Comparison of ENCODE assay signal across 12 cellular contexts in genomic region chr3:193910886-193911738, GRCh38.
DNase-seq lines count a peak whose midpoint lies in the region; ATAC-seq, FAIRE-seq and TF ChIP-seq lines count a peak whose summit lies in the region.
"Had no signal": no experiment of that assay in that cellular context is flagged by ENCODE, and none has a peak within 500 bp of the region (broad histone marks: within the 10 kb centered on the region; RNA-seq: fewer than 3 reads in every experiment).

No MANE protein-coding gene starts in this region.

- no peak overlapping the region for H3K27ac ChIP-seq in kidney (ENCODE audit: low read depth in 2 of 2, low read length in 2 of 2)
- H3K27ac ChIP-seq in upper lobe of right lung: no peak overlapping the region
- H3K27ac ChIP-seq in caudate nucleus (ENCODE audit: low read depth, low read length): no peak overlapping the region
- H3K27ac ChIP-seq: gastrocnemius medialis had no signal

- no peak for FAIRE-seq in kidney (lab: Jason Lieb, UNC)
- FAIRE-seq: GM19239, TTC549 had no signal

- ATAC-seq in left cardiac atrium (peak; percentile 54 to 64), upper lobe of right lung (peak; percentile 79)

- no peak for TF ChIP-seq CTCF in kidney (IDR thresholded peaks at IDR 0.05; ENCODE audit: borderline replicate concordance, extremely low read depth, insufficient read depth)
- TF ChIP-seq CTCF in upper lobe of right lung (IDR thresholded peaks at IDR 0.05): no peak

- H3K4me1 ChIP-seq in kidney (ENCODE audit: control insufficient read depth in 1 of 2, insufficient read depth in 1 of 2, low read depth in 1 of 2, low read length in 2 of 2): peaks cover 0 to 7% of the 10 kb centered on the region in 2 donors
- peaks cover 19% of the 10 kb centered on the region for H3K4me1 ChIP-seq in upper lobe of right lung
- H3K4me1 ChIP-seq: gastrocnemius medialis had no signal

- H3K36me3 ChIP-seq in kidney (ENCODE audit: control insufficient read depth in 1 of 2, insufficient read depth in 2 of 2, low read length in 2 of 2) (no peaks in the 10 kb centered on the region), upper lobe of right lung (no peaks in the 10 kb centered on the region)
- H3K36me3 ChIP-seq: gastrocnemius medialis had no signal

- H3K9ac ChIP-seq in kidney (ENCODE audit: low read length in 2 of 2): no peak overlapping the region

- H3K9me3 ChIP-seq in kidney (ENCODE audit: control insufficient read depth in 1 of 2, low read length in 2 of 2): peaks cover 0 to 6% of the 10 kb centered on the region in 2 donors
- peaks cover 6% of the 10 kb centered on the region for H3K9me3 ChIP-seq in upper lobe of right lung
- H3K9me3 ChIP-seq: gastrocnemius medialis had no signal

- no peak overlapping the region for H3K4me3 ChIP-seq in kidney (ENCODE audit: low read length in 2 of 2)
- H3K4me3 ChIP-seq in upper lobe of right lung: no peak overlapping the region
- H3K4me3 ChIP-seq: gastrocnemius medialis had no signal

- intact Hi-C loops in left cardiac atrium (cut with DNase I): no loop called here
- intact Hi-C loops in cardiac septum (cut with DNase I): no loop called here
- intact Hi-C loops in kidney (cut with DNase I): no loop called here
- intact Hi-C loops in upper lobe of right lung (cut with DNase I): no loop called here
- intact Hi-C loops in head of caudate nucleus (cut with DNase I): no loop called here

- H3K27me3 ChIP-seq in upper lobe of right lung: no peaks in the 10 kb centered on the region
- H3K27me3 ChIP-seq: gastrocnemius medialis had no signal

- DNase-seq in left cardiac atrium (no peak), cardiac septum (ENCODE audit: low spot score) (no peak), SKM-1 treated with dmso at 0.1 percent for 144 hours (lab: John Stamatoyannopoulos, UW; ENCODE audit: unreplicated experiment) (peak; percentile 79), kidney (peak; percentile 83), upper lobe of right lung (no peak), caudate nucleus (lab: John Stamatoyannopoulos, UW) (no peak), mesenteric fat pad (ENCODE audit: low spot score) (no peak), head of caudate nucleus (no peak)
- DNase-seq: NCI-H1436 treated with DMSO at 0.1 percent for 48 hours had no signal

Comparison
In these comparisons a context has a peak if more than half of its experiments do, and no peak if none do; other contexts are left out.
1. DNase-seq: peak in SKM-1 treated with dmso at 0.1 percent for 144 hours (single experiment) and kidney (single experiment); none in left cardiac atrium (single experiment), cardiac septum (single experiment), upper lobe of right lung (single experiment), caudate nucleus (0 of 61), mesenteric fat pad (single experiment) and head of caudate nucleus (0 of 42).